ENCODE assay signal across 1 cellular context in the genomic region with DNA sequence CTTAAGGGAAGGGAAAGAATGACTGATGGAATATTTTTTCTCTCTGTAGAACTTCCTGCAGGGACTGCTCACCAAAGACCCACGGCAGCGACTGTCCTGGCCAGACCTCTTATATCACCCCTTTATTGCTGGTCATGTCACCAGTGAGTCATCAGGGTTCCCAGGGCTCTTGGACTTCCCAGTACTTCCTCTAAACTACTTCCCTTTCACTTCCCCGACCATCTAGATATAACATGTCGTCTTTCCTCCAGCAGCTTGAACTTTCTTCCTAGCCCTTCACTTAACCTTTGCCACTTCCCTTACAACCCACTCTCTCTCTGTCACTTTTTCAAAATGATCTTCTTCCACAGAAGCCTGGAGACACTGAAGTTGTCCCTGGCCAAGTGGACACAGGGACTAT.
TF ChIP-seq lines count a peak whose summit lies in the region.

No MANE protein-coding gene starts in this region.

TF ChIP-seq in IMR-90, 13 proteins besides CTCF, POLR2A, EP300 and RAD21 (continued from another document):
- TF ChIP-seq CEBPB (IDR thresholded peaks at IDR 0.05; ENCODE audit: low read depth, low read length) (no peak), MXI1 (IDR thresholded peaks at IDR 0.05; ENCODE audit: borderline replicate concordance, low read depth, low read length) (no peak), NFE2L2 (IDR thresholded peaks at IDR 0.05; ENCODE audit: low read depth, low read length) (no peak), RCOR1 (IDR thresholded peaks at IDR 0.05; ENCODE audit: insufficient replicate concordance, low read length) (no peak)
